8 cellular contexts compared by ENCODE assay signal in the genomic region with DNA sequence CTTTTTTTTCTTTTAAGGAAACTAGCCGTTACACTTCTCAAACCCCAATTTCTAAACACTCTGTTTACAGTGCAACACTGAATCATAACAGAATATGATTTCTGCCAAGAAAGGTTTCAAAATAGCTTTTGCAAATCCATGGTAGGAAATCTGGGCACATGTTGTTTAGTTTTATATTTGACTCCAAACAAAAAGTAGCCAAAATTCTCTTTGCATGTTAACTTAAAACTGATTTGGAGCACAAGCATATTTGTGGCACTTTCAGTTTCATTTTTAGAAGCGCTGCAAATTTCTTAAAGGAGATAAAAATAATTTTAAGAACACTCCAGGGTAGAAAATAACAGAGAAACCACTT.
DNase-seq lines count a peak whose midpoint lies in the region; ATAC-seq, FAIRE-seq and TF ChIP-seq lines count a peak whose summit lies in the region.

No MANE protein-coding gene starts in this region.

- POLR2A ChIA-PET in GM10248 (lab: Yijun Ruan, JAX) (no interaction called here), K562 (lab: Yijun Ruan, JAX) (interaction anchor here (1.1 kb wide), 1 partner anchor 18 kb away, joined by 3 read pairs; no protein-coding TSS in a partner anchor)

- no peaks in the 10 kb centered on the region for H3K27me3 ChIP-seq in K562 (ENCODE audit: control insufficient read depth in 2 of 2, insufficient read depth in 2 of 2, low read length in 2 of 2)

- intact Hi-C loops in K562 (cut with micrococcal nuclease) (no loop called here), posterior vena cava (cut with DNase I) (loop anchor here in 1 of 2 donors (5.0 kb wide), 1 partner anchor 39 kb away; no protein-coding TSS in a partner anchor)

- H3K4me3 ChIP-seq in K562: no peak overlapping the region

- H3K27ac ChIP-seq in K562 (ENCODE audit: extremely low read depth, low read depth, low read length): no peak overlapping the region

- DNase-seq in GM10248 (ENCODE audit: extremely low spot score): peak; percentile 29
- no peak for DNase-seq in K562 (ENCODE audit: extremely low read depth in 1 of 4, low spot score in 3 of 4)
- peak; percentile 29 for DNase-seq in medulla oblongata (ENCODE audit: extremely low spot score)
- no peak for DNase-seq in kidney glomerular epithelial cell (lab: John Stamatoyannopoulos, UW)
- DNase-seq in NCI-H1417 treated with DMSO at 0.1 percent for 48 hours (lab: John Stamatoyannopoulos, UW): no peak
- no peak for DNase-seq in posterior vena cava (ENCODE audit: low spot score)
- DNase-seq in HPDE6-E6E7 (ENCODE audit: extremely low spot score): no peak

- in situ Hi-C loops in K562 (cut with MboI): no loop called here

- TF ChIP-seq CTCF in GM10248 (IDR thresholded peaks at IDR 0.05; ENCODE audit: control extremely low read depth, extremely low read depth, low read depth, missing control alignments) (no peak), K562 (IDR thresholded peaks at IDR 0.05 in 2 of 3, conservative IDR thresholded peaks at IDR 0.05 in 1 of 3; ENCODE audit: insufficient read depth in 2 of 3, low read depth in 1 of 3, low read length in 3 of 3) (no peak)

- H3K9ac ChIP-seq in K562 (ENCODE audit: insufficient read depth in 1 of 2, low read depth in 2 of 2, low read length in 2 of 2): no peak overlapping the region

- H3K9me1 ChIP-seq in K562 (ENCODE audit: control insufficient read depth, insufficient read depth, low read length): no peaks in the 10 kb centered on the region

- H3K36me3 ChIP-seq in K562 (ENCODE audit: control insufficient read depth, insufficient read depth, low read length): no peaks in the 10 kb centered on the region

- no peaks in the 10 kb centered on the region for H3K9me3 ChIP-seq in K562 (replicated peaks; ENCODE audit: control insufficient read depth, insufficient read depth, low read depth, low read length)

- CTCF ChIA-PET in GM10248 (lab: Yijun Ruan, JAX): interaction anchor here (0.9 to 1.2 kb wide), 3 partner anchors 11 to 147 kb away, joined by 3 to 5 read pairs (median 3); no protein-coding TSS in a partner anchor
- CTCF ChIA-PET in K562 (lab: Yijun Ruan, JAX; ENCODE audit: low intra/inter-chr PET ratio): interaction anchor here (0.7 kb wide), 1 partner anchor 710 kb away, joined by 4 read pairs; no protein-coding TSS in a partner anchor

- no peaks in the 10 kb centered on the region for H3K4me1 ChIP-seq in K562 (replicated peaks in 1 of 2; ENCODE audit: control insufficient read depth in 2 of 2, insufficient read depth in 2 of 2, low read length in 2 of 2)

- no peaks in the 10 kb centered on the region for H4K20me1 ChIP-seq in K562 (replicated peaks; ENCODE audit: control insufficient read depth, insufficient read depth, low read length)

- H3K4me2 ChIP-seq in K562 (ENCODE audit: insufficient read depth, low read length): no peak overlapping the region; the same call in 1 of the 2 replicates

- no peak for FAIRE-seq in K562 (lab: Jason Lieb, UNC)

- H3K79me2 ChIP-seq in K562 (ENCODE audit: control insufficient read depth, insufficient read depth, low read length): no peaks in the 10 kb centered on the region

- TF ChIP-seq EP300 in K562 (IDR thresholded peaks at IDR 0.05; ENCODE audit: low read length): no peak

- TF ChIP-seq RAD21 in K562 (CRISPR knock-in tag; conservative IDR thresholded peaks at IDR 0.05 in 1 of 2, IDR thresholded peaks at IDR 0.05 in 1 of 2): no peak

- H2AFZ ChIP-seq in K562 (ENCODE audit: low read depth, low read length): peak overlapping the region; percentile 61

- no peak for TF ChIP-seq POLR2A in K562 (conservative IDR thresholded peaks at IDR 0.05)

- BruUV-seq in K562 (replicated peaks; lab: Mats Ljungman, UMichigan): no TSS peak

- 0% methylated on average over 2 of the region's 2 CpGs for WGBS in K562 (ENCODE audit: insufficient coverage, low coverage, missing lambda C conversion rate)

- peak; percentile 16 for ATAC-seq in HG03097 (IDR thresholded peaks at IDR 0.05; ENCODE audit: low FRiP score, unreplicated experiment)
- ATAC-seq in K562: no peak

TF ChIP-seq in K562, 482 proteins besides CTCF, POLR2A, EP300 and RAD21:
- TF ChIP-seq BCL6 (CRISPR knock-in tag; IDR thresholded peaks at IDR 0.05) (no peak), NR3C1 (CRISPR knock-in tag; IDR thresholded peaks at IDR 0.05) (no peak), RBM14 (IDR thresholded peaks at IDR 0.05; ENCODE audit: borderline replicate concordance, insufficient read depth, low read depth, low read length) (no peak), BRCA1 (IDR thresholded peaks at IDR 0.05) (no peak), BRCA1 (CRISPR knock-in tag; IDR thresholded peaks at IDR 0.05) (no peak), FOXA1 (IDR thresholded peaks at IDR 0.05; ENCODE audit: borderline replicate concordance) (no peak), PRPF4 (IDR thresholded peaks at IDR 0.05; ENCODE audit: insufficient read depth, low read depth, low read length, poor library complexity, severe bottlenecking) (no peak), ETV1 (tag; conservative IDR thresholded peaks at IDR 0.05; ENCODE audit: low read depth) (0 out of 2 replicates have a peak, but pooled peaks have one; percentile 6)

Comparison
In these comparisons a context has a peak if more than half of its experiments do, and no peak if none do; other contexts are left out.
1. DNase-seq: peak in GM10248 (single experiment) and medulla oblongata (single experiment); none in K562 (0 of 4), kidney glomerular epithelial cell (single experiment), NCI-H1417 treated with DMSO at 0.1 percent for 48 hours (single experiment), posterior vena cava (single experiment) and HPDE6-E6E7 (single experiment).